Comparison of ENCODE assay signal across 17 cellular contexts in the genomic region with DNA sequence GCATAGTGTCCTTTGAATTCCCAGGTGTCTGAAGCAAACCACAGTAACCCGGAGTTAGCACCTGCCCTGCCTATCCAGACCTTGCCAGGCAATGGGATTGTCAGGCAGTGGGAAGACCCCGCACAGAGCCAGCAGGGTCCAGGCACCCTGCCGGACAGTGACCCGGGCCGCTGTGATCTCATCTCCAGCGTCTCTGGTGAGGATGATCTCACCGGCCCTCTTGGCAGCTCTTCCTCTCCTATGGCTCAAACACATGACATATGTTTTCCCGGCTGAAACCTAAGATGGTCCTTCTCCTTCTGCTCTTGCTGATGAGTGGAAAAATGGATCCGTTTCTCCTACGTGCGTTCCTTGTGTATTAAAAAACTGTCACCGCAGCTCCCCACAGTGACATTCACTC.
DNase-seq lines count a peak whose midpoint lies in the region; ATAC-seq and TF ChIP-seq lines count a peak whose summit lies in the region.
"Had no signal": no experiment of that assay in that cellular context is flagged by ENCODE, and none has a peak within 500 bp of the region (broad histone marks: within the 10 kb centered on the region; RNA-seq: fewer than 3 reads in every experiment).

No MANE protein-coding gene starts in this region.

- no peak overlapping the region for H3K27ac Mint-ChIP-seq in activated naive CD8-positive, alpha-beta T cell treated with anti-CD3 and anti-CD28 coated beads, Interleukin-2, amount 50 U/mL, for 24 hours
- no peak overlapping the region for H3K27ac Mint-ChIP-seq in Calu3 (ENCODE audit: unreplicated experiment)
- H3K27ac Mint-ChIP-seq: CD14-positive monocyte; memory B cell; stimulated activated naive CD8-positive, alpha-beta T cell treated with anti-CD3 and anti-CD28 coated beads, Interleukin-15, amount 100 ng/mL, for 72 hours; WTC11 had no signal

- peaks cover 36% of the 10 kb centered on the region for H3K4me1 Mint-ChIP-seq in activated naive CD8-positive, alpha-beta T cell treated with anti-CD3 and anti-CD28 coated beads, Interleukin-2, amount 50 U/mL, for 24 hours
- H3K4me1 Mint-ChIP-seq in Calu3 (ENCODE audit: low read depth, unreplicated experiment): peaks cover 8% of the 10 kb centered on the region

- no peak overlapping the region for H3K4me2 ChIP-seq in fibroblast of lung (ENCODE audit: extremely low read depth, insufficient read depth, low read length)
- H3K4me2 ChIP-seq: smooth muscle cell had no signal

- H3K4me3 ChIP-seq in fibroblast of lung (replicated peaks in 1 of 4; ENCODE audit: control extremely low read depth in 1 of 4, insufficient read depth in 1 of 4, low read depth in 3 of 4, low read length in 4 of 4): no peak overlapping the region
- no peak overlapping the region for H3K4me3 ChIP-seq in skeletal muscle cell (ENCODE audit: low read depth, low read length)
- H3K4me3 ChIP-seq: gastroesophageal sphincter, smooth muscle cell had no signal

- BruUV-seq in Calu3 (replicated peaks; lab: Mats Ljungman, UMichigan): no TSS peak

- no peak for TF ChIP-seq CTCF in fibroblast of lung (conservative IDR thresholded peaks at IDR 0.05 in 1 of 2, IDR thresholded peaks at IDR 0.05 in 1 of 2; ENCODE audit: low read depth in 1 of 2, low read length in 2 of 2)
- no peak for TF ChIP-seq CTCF in Calu3 (IDR thresholded peaks at IDR 0.05; ENCODE audit: unreplicated experiment)

- CTCF ChIA-PET in Calu3 (lab: Charles Lee): no interaction called here

- H3K9me3 Mint-ChIP-seq in activated naive CD8-positive, alpha-beta T cell treated with anti-CD3 and anti-CD28 coated beads, Interleukin-2, amount 50 U/mL, for 24 hours: peaks cover 7% of the 10 kb centered on the region
- H3K9me3 Mint-ChIP-seq in Calu3 (ENCODE audit: low read depth, unreplicated experiment): no peaks in the 10 kb centered on the region

- H4K20me1 ChIP-seq in fibroblast of lung (ENCODE audit: control insufficient read depth, extremely low read depth, insufficient read depth, low read length): no peaks in the 10 kb centered on the region

- intact Hi-C loops in Calu3 (cut with micrococcal nuclease; ENCODE audit: unreplicated experiment): no loop called here

- no peak overlapping the region for H2AFZ ChIP-seq in fibroblast of lung (ENCODE audit: low read length)

- H3K4me1 ChIP-seq in fibroblast of lung (ENCODE audit: control insufficient read depth, extremely low read depth, insufficient read depth, low read length): no peaks in the 10 kb centered on the region
- H3K4me1 ChIP-seq: gastroesophageal sphincter had no signal

- H3K27me3 ChIP-seq in fibroblast of lung (ENCODE audit: control insufficient read depth, insufficient read depth, low read length): peaks cover 5% of the 10 kb centered on the region

- H3K27me3 Mint-ChIP-seq in activated naive CD8-positive, alpha-beta T cell treated with anti-CD3 and anti-CD28 coated beads, Interleukin-2, amount 50 U/mL, for 24 hours: peaks cover 44% of the 10 kb centered on the region
- peaks cover 73% of the 10 kb centered on the region for H3K27me3 Mint-ChIP-seq in Calu3 (ENCODE audit: unreplicated experiment)

- peak; percentile 25 for DNase-seq in ELR (ENCODE audit: low read depth)
- peak; percentile 59 for DNase-seq in NCI-H2171 (lab: John Stamatoyannopoulos, UW)
- peak; percentile 11 to 23 for DNase-seq in fibroblast of lung (ENCODE audit: low read depth in 2 of 2)
- peak; percentile 23 for DNase-seq in skeletal muscle cell (ENCODE audit: low read depth)
- no peak for DNase-seq in activated naive CD8-positive, alpha-beta T cell treated with anti-CD3 and anti-CD28 coated beads, Interleukin-2, amount 50 U/mL, for 24 hours
- no peak for DNase-seq in Calu3
- no peak for DNase-seq in stimulated activated CD4-positive, alpha-beta T cell treated with anti-CD3 and anti-CD28 coated beads, Interleukin-2, amount 100 ng/mL, for 24 hours
- DNase-seq: activated effector memory CD4-positive, alpha-beta T cell treated with anti-CD3 and anti-CD28 coated beads, Interleukin-2, amount 50 U/mL, for 16 hours; NCI-H748 treated with DMSO at 0.1 percent for 48 hours; occipital lobe; stimulated activated naive CD8-positive, alpha-beta T cell treated with anti-CD3 and anti-CD28 coated beads, Interleukin-15, amount 100 ng/mL, for 72 hours had no signal

- H3K4me3 Mint-ChIP-seq in activated naive CD8-positive, alpha-beta T cell treated with anti-CD3 and anti-CD28 coated beads, Interleukin-2, amount 50 U/mL, for 24 hours: no peak overlapping the region
- H3K4me3 Mint-ChIP-seq in Calu3 (ENCODE audit: low read depth, unreplicated experiment): no peak overlapping the region
- H3K4me3 Mint-ChIP-seq: brain; CD14-positive monocyte; memory B cell; stimulated activated naive CD8-positive, alpha-beta T cell treated with anti-CD3 and anti-CD28 coated beads, Interleukin-15, amount 100 ng/mL, for 72 hours; WTC11 had no signal

- no peak overlapping the region for H3K9ac ChIP-seq in fibroblast of lung (ENCODE audit: insufficient read depth, low read length)

- peaks cover 2% of the 10 kb centered on the region for H3K36me3 Mint-ChIP-seq in activated naive CD8-positive, alpha-beta T cell treated with anti-CD3 and anti-CD28 coated beads, Interleukin-2, amount 50 U/mL, for 24 hours (ENCODE audit: low read depth)
- no peaks in the 10 kb centered on the region for H3K36me3 Mint-ChIP-seq in Calu3 (ENCODE audit: insufficient read depth, unreplicated experiment)
- H3K36me3 Mint-ChIP-seq: brain, CD14-positive monocyte had no signal

- H3K79me2 ChIP-seq in fibroblast of lung (ENCODE audit: control insufficient read depth, insufficient read depth, low read length): no peaks in the 10 kb centered on the region

- no peaks in the 10 kb centered on the region for H3K9me3 ChIP-seq in fibroblast of lung (ENCODE audit: control insufficient read depth, insufficient read depth, low read depth, low read length)

- ATAC-seq in activated naive CD8-positive, alpha-beta T cell treated with anti-CD3 and anti-CD28 coated beads, Interleukin-2, amount 50 U/mL, for 24 hours: no peak
- ATAC-seq: gastroesophageal sphincter; stimulated activated naive CD8-positive, alpha-beta T cell treated with anti-CD3 and anti-CD28 coated beads, Interleukin-15, amount 100 ng/mL, for 72 hours; WTC11 had no signal

- no peaks in the 10 kb centered on the region for H3K36me3 ChIP-seq in fibroblast of lung (ENCODE audit: control insufficient read depth, insufficient read depth, low read length)
- H3K36me3 ChIP-seq: gastroesophageal sphincter had no signal

- H3K27ac ChIP-seq in fibroblast of lung (ENCODE audit: insufficient read depth, low read length): no peak overlapping the region
- H3K27ac ChIP-seq: gastroesophageal sphincter had no signal

Comparison
In these comparisons a context has a peak if more than half of its experiments do, and no peak if none do; other contexts are left out.
1. DNase-seq: peak in ELR (single experiment), NCI-H2171 (single experiment), fibroblast of lung (2 of 2) and skeletal muscle cell (single experiment); none in activated naive CD8-positive, alpha-beta T cell treated with anti-CD3 and anti-CD28 coated beads, Interleukin-2, amount 50 U/mL, for 24 hours (single experiment), Calu3 (single experiment) and stimulated activated CD4-positive, alpha-beta T cell treated with anti-CD3 and anti-CD28 coated beads, Interleukin-2, amount 100 ng/mL, for 24 hours (0 of 2).